ENCODE assay signal across 9 cellular contexts in genomic region chr2:226837334-226837733, GRCh38. TPM values are rescaled to one million over a fixed set of nuclear protein-coding genes. Genes with fewer than 3 reads are reported as not detected.
DNase-seq lines count a peak whose midpoint lies in the region; ATAC-seq and TF ChIP-seq lines count a peak whose summit lies in the region.
"Had no signal": no experiment of that assay in that cellular context is flagged by ENCODE, and none has a peak within 500 bp of the region (broad histone marks: within the 10 kb centered on the region; RNA-seq: fewer than 3 reads in every experiment).

No MANE protein-coding gene starts in this region.

- H3K9me3 ChIP-seq in neuron (ENCODE audit: low read length), result no peaks in the 10 kb centered on the region

- H3K27me3 Mint-ChIP-seq in Calu3 (ENCODE audit: unreplicated experiment) (no peaks in the 10 kb centered on the region), chondrocyte (ENCODE audit: low read depth) (no peaks in the 10 kb centered on the region)

- H3K4me1 Mint-ChIP-seq in Calu3 (ENCODE audit: low read depth, unreplicated experiment), result peaks cover 18% of the 10 kb centered on the region
- peaks cover 23% of the 10 kb centered on the region for H3K4me1 Mint-ChIP-seq in chondrocyte (ENCODE audit: low read depth)

- intact Hi-C loops in Calu3 (cut with micrococcal nuclease; ENCODE audit: unreplicated experiment), result loop anchor here (10.0 kb wide), 1 partner anchor 147 kb away; no protein-coding TSS in a partner anchor

- no peaks in the 10 kb centered on the region for H3K9me3 Mint-ChIP-seq in Calu3 (ENCODE audit: low read depth, unreplicated experiment)
- H3K9me3 Mint-ChIP-seq in chondrocyte (ENCODE audit: low read depth), result peaks cover 5% of the 10 kb centered on the region

- peak overlapping the region; percentile 91 for H3K4me3 ChIP-seq in NB4 (ENCODE audit: low read depth, low read length)
- peak overlapping the region; percentile 62 for H3K4me3 ChIP-seq in neuron (ENCODE audit: low read length)

- CTCF ChIA-PET in Calu3 (lab: Charles Lee), result interaction anchor here (0.6 kb wide), 1 partner anchor 50 kb away, joined by 7 read pairs; no protein-coding TSS in a partner anchor
- CTCF ChIA-PET in GM10248 (lab: Yijun Ruan, JAX), result interaction anchor here (1.5 kb wide), 1 partner anchor 401 kb away, joined by 3 read pairs; no protein-coding TSS in a partner anchor

- H3K27ac Mint-ChIP-seq in Calu3 (ENCODE audit: unreplicated experiment) (peak overlapping the region; percentile 98), chondrocyte (ENCODE audit: unreplicated experiment) (peak overlapping the region; percentile 98)

- H3K27me3 ChIP-seq in neuron (ENCODE audit: insufficient read depth, low read length), result no peaks in the 10 kb centered on the region

- H3K4me3 Mint-ChIP-seq in Calu3 (ENCODE audit: low read depth, unreplicated experiment) (peak overlapping the region; percentile 98), chondrocyte (ENCODE audit: unreplicated experiment) (peak overlapping the region; percentile 86)

- no peak overlapping the region for H2AFZ ChIP-seq in neuron (ENCODE audit: low read depth, low read length)

- peaks cover 46% of the 10 kb centered on the region for H3K36me3 Mint-ChIP-seq in Calu3 (ENCODE audit: insufficient read depth, unreplicated experiment)
- H3K36me3 Mint-ChIP-seq in chondrocyte (ENCODE audit: low read depth), result peaks cover under 1% of the 10 kb centered on the region

- no TSS peak for BruUV-seq in Calu3 (replicated peaks; lab: Mats Ljungman, UMichigan)

- DNase-seq in Calu3 (no peak), NB4 (ENCODE audit: low read depth) (no peak), chondrocyte (ENCODE audit: low spot score) (no peak), NCI-H526 (lab: John Stamatoyannopoulos, UW) (no peak), GM10248 (ENCODE audit: extremely low spot score) (no peak)

- H3K36me3 ChIP-seq in neuron (ENCODE audit: insufficient read depth, low read length), result no peaks in the 10 kb centered on the region

- ATAC-seq in HG02759 (IDR thresholded peaks at IDR 0.05; ENCODE audit: unreplicated experiment) (no peak), GM21447 (IDR thresholded peaks at IDR 0.05; ENCODE audit: unreplicated experiment) (no peak)
- ATAC-seq: activated CD4-positive, CD25-positive, alpha-beta regulatory T cell treated with anti-CD3 and anti-CD28 coated beads, Interleukin-2, amount 50 U/mL, for 24 hours had no signal

- no peak for TF ChIP-seq CTCF in Calu3 (IDR thresholded peaks at IDR 0.05; ENCODE audit: unreplicated experiment)
- no peak for TF ChIP-seq CTCF in NB4 (IDR thresholded peaks at IDR 0.05; ENCODE audit: low read depth, low read length)
- no peak for TF ChIP-seq CTCF in chondrocyte (IDR thresholded peaks at IDR 0.05)
- no peak for TF ChIP-seq CTCF in GM10248 (IDR thresholded peaks at IDR 0.05; ENCODE audit: control extremely low read depth, extremely low read depth, low read depth, missing control alignments)

- POLR2A ChIA-PET in GM10248 (lab: Yijun Ruan, JAX), result no interaction called here

- H3K4me1 ChIP-seq in neuron (ENCODE audit: insufficient read depth, low read length), result peaks cover 18% of the 10 kb centered on the region

- no peak for TF ChIP-seq POLR2A in NB4 (IDR thresholded peaks at IDR 0.05; ENCODE audit: extremely low read depth, insufficient read length)

RNA-seq across cellular contexts. Expression of gene RHBDD1, which starts 1.5 kb away (rescaled TPM):
- 28.7 and 32.8 TPM in 2 replicates for total RNA-seq in Calu3 (2022)
- 28.8 to 33.6 TPM (median 30.0 TPM) in 3 replicates for total RNA-seq in chondrocyte

RNA-seq across cellular contexts. Expression of gene IRS1, which starts 37.7 kb away (rescaled TPM):
- 29.7 and 34.4 TPM in 2 replicates for total RNA-seq in Calu3 (2022)
- total RNA-seq in chondrocyte, result 5.8 to 12.4 TPM (median 12.0 TPM) in 3 replicates
